25 cellular contexts compared by ENCODE assay signal in the genomic region with DNA sequence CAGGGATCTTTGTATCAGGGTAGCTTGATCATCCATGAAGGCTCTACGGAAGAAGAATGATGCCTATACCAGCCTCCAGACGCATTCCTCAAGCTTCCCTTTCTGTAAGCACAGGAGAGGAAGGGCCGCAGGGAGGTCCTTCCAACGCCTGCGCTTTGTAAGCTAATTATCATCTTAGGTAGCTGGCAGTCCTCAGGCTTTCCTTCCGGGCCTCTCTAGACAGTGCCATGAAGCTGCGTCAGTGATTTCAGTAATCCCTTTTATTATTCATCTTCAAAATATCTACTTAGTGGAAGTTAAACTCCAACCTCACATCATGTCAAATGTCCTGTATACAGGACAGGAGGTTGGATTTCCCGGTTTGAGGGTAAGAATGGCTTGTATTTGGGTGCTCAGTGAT.
"Had no signal": no experiment of that assay in that cellular context is flagged by ENCODE, and none has a peak within 500 bp of the region (broad histone marks: within the 10 kb centered on the region; RNA-seq: fewer than 3 reads in every experiment).

No MANE protein-coding gene starts in this region.

- H3K9me2 ChIP-seq: SK-N-SH had no signal

- H3K36me3 ChIP-seq: MG63, SJCRH30 had no signal

- H3K9ac ChIP-seq: SK-N-SH had no signal

- H3K9me3 ChIP-seq: MG63, SJCRH30, SK-N-SH had no signal

- H3K4me2 ChIP-seq: SK-N-SH had no signal

- H3K27me3 ChIP-seq: MG63 had no signal

- H3K4me3 ChIP-seq: MG63, SJCRH30 had no signal

- DNase-seq: activated CD4-positive, alpha-beta memory T cell treated with anti-CD3 and anti-CD28 coated beads for 36 hours; activated CD4-positive, alpha-beta T cell treated with anti-CD3 and anti-CD28 coated beads, Interleukin-2, amount 10 ng/mL, durations not matched to agents 7 days and 5 days; activated CD4-positive, CD25-positive, alpha-beta regulatory T cell; activated CD8-positive, alpha-beta memory T cell treated with anti-CD3 and anti-CD28 coated beads for 24 hours; activated effector memory CD4-positive, alpha-beta T cell treated with anti-CD3 and anti-CD28 coated beads, Interleukin-2, amount 50 U/mL, for 16 hours; activated naive CD4-positive, alpha-beta T cell treated with Interleukin-2 at 50 U/mL for 16 hours; activated T-cell treated with anti-CD3 and anti-CD28 coated beads, Interleukin-2, amount 50 U/mL, for 4 hours; anterior cingulate cortex; caudate nucleus; MG63; MV-4-11; NCI-H1092 treated with DMSO at 0.1 percent for 48 hours; NCI-H1436; NCI-H1694 treated with DMSO at 0.1 percent for 48 hours; NCI-H2029 treated with DMSO at 0.1 percent for 48 hours; NCI-H446 treated with DMSO at 0.1 percent for 48 hours; NCI-H774; NK-92 treated with Interleukin-12 subunit alpha and Interleukin-12 subunit beta, amount 100 ng/mL, for 24 hours; OCI-M1; Right ventricle myocardium superior; SJCRH30; SK-N-SH; T-helper 1 cell had no signal

- H3K4me1 ChIP-seq: SJCRH30 had no signal

- H3K27ac ChIP-seq: RWPE1, SJCRH30, VCaP had no signal
